Comparison of ENCODE assay signal across 8 cellular contexts in the genomic region with DNA sequence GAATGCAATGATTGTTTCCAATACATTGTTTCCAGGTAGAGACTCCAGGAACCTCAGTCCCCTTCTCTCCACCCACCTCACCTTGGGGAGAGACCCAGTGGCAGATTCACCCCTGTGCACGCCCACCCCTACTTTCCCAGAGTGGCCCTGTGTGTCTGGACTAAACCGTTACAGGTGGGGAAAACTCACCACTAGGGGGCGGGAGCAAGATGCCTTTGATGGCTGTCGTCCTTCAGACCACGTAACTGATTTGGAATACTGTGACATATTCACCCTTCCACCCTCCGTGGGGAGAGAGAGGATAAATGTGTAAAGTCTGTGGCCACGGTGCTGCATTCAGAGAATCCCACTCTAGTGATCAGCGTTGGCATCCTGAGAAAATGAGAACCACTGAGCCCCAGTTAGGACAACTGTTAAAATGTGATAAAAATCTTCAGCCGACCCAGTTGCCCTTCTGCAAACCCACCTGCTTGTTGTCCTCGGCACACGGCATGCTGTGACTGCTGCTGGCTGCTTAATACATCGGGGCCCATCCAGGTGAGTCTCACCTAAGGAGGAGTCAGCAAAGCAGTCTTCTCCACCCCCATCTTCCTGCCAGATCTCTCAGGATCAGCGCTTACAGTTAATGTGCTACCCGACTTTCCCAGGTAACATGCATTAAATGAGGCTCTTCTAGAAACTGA. TPM values are rescaled to one million over a fixed set of nuclear protein-coding genes. Genes with fewer than 3 reads are reported as not detected.
DNase-seq lines count a peak whose midpoint lies in the region; ATAC-seq, FAIRE-seq and TF ChIP-seq lines count a peak whose summit lies in the region.

No MANE protein-coding gene starts in this region.

- no peak for TF ChIP-seq POLR2A in erythroblast (IDR thresholded peaks at IDR 0.05; ENCODE audit: low read length)

- peak overlapping the region in 3 of 6 donors; percentile 11 to 88 (median 72) for H3K27ac Mint-ChIP-seq in naive B cell
- no peak overlapping the region for H3K27ac Mint-ChIP-seq in stimulated activated effector memory CD8-positive, alpha-beta T cell treated with anti-CD3 and anti-CD28 coated beads, Interleukin-12 subunit alpha, Interleukin-12 subunit beta, amount 100 ng/mL, for 72 hours

- peak; percentile 84 for FAIRE-seq in GM18507 (lab: Jason Lieb, UNC)

- peak overlapping the region in 2 of 8 donors; percentile 45 to 59 for H3K4me3 Mint-ChIP-seq in naive B cell
- no peak overlapping the region for H3K4me3 Mint-ChIP-seq in stimulated activated effector memory CD8-positive, alpha-beta T cell treated with anti-CD3 and anti-CD28 coated beads, Interleukin-12 subunit alpha, Interleukin-12 subunit beta, amount 100 ng/mL, for 72 hours

- H3K27me3 Mint-ChIP-seq in naive B cell, result peaks cover 6 to 9% (median 8%) of the 10 kb centered on the region in 3 donors

- peaks cover 11 to 29% (median 28%) of the 10 kb centered on the region in 3 donors for H3K4me1 Mint-ChIP-seq in naive B cell
- H3K4me1 Mint-ChIP-seq in stimulated activated effector memory CD8-positive, alpha-beta T cell treated with anti-CD3 and anti-CD28 coated beads, Interleukin-12 subunit alpha, Interleukin-12 subunit beta, amount 100 ng/mL, for 72 hours, result peaks cover 43% of the 10 kb centered on the region

- DNase-seq in ACHN (peak; percentile 78), GM18507 (ENCODE audit: extremely low spot score, insufficient read length, low read depth) (peak; percentile 30), NK-92 (lab: John Stamatoyannopoulos, UW; ENCODE audit: unreplicated experiment) (peak; percentile 14), erythroblast (lab: John Stamatoyannopoulos, UW) (peak; percentile 70 to 82), naive B cell (peak; percentile 62)
- DNase-seq in activated CD8-positive, alpha-beta memory T cell treated with anti-CD3 and anti-CD28 coated beads, Interleukin-2, amount 50 U/mL, for 48 hours, result peak; percentile 90
- peak; percentile 72 to 88 for DNase-seq in stimulated activated effector memory CD8-positive, alpha-beta T cell treated with anti-CD3 and anti-CD28 coated beads, Interleukin-12 subunit alpha, Interleukin-12 subunit beta, amount 100 ng/mL, for 72 hours (ENCODE audit: low spot score in 2 of 2)

- no peaks in the 10 kb centered on the region for H3K36me3 Mint-ChIP-seq in naive B cell
- H3K36me3 Mint-ChIP-seq in stimulated activated effector memory CD8-positive, alpha-beta T cell treated with anti-CD3 and anti-CD28 coated beads, Interleukin-12 subunit alpha, Interleukin-12 subunit beta, amount 100 ng/mL, for 72 hours, result no peaks in the 10 kb centered on the region

- H3K9me3 Mint-ChIP-seq in naive B cell, result peaks cover 0 to 2% (median 0%) of the 10 kb centered on the region in 7 donors
- H3K9me3 Mint-ChIP-seq in stimulated activated effector memory CD8-positive, alpha-beta T cell treated with anti-CD3 and anti-CD28 coated beads, Interleukin-12 subunit alpha, Interleukin-12 subunit beta, amount 100 ng/mL, for 72 hours, result no peaks in the 10 kb centered on the region

- ATAC-seq in HG03378 (IDR thresholded peaks at IDR 0.05; ENCODE audit: unreplicated experiment) (peak; percentile 57), naive B cell (ENCODE audit: low read depth in 2 of 2) (peak; percentile 66 to 67)
- peak; percentile 80 for ATAC-seq in stimulated activated effector memory CD8-positive, alpha-beta T cell treated with anti-CD3 and anti-CD28 coated beads, Interleukin-12 subunit alpha, Interleukin-12 subunit beta, amount 100 ng/mL, for 72 hours

- in situ Hi-C loops in ACHN (cut with HindIII; ENCODE audit: low pct_ligation_motif_present, low pct_unique_long_range_greater_than_20kb, low sequenced_read_pairs), result no loop called here

RNA-seq across cellular contexts. Expression of a gene that starts 41.5 kb away (rescaled TPM):
- 1 to 10 TPM; 3.7 to 7.3 (median 5.4) TPM for polyA plus RNA-seq in naive B cell (ENCODE audit: low read depth in 6 of 6)

Comparison
In these comparisons a context has a peak if more than half of its experiments do, and no peak if none do; other contexts are left out.
1. Peak in every context shown above with its lines: DNase-seq and ATAC-seq.
2. DNase-seq: peak in every context shown above with its lines; median percentile 90 in activated CD8-positive, alpha-beta memory T cell treated with anti-CD3 and anti-CD28 coated beads, Interleukin-2, amount 50 U/mL, for 48 hours; 80 in stimulated activated effector memory CD8-positive, alpha-beta T cell treated with anti-CD3 and anti-CD28 coated beads, Interleukin-12 subunit alpha, Interleukin-12 subunit beta, amount 100 ng/mL, for 72 hours; 78 in ACHN; 76 in erythroblast; 62 in naive B cell; 30 in GM18507; 14 in NK-92.